ENCODE assay signal across 20 cellular contexts in the genomic region with DNA sequence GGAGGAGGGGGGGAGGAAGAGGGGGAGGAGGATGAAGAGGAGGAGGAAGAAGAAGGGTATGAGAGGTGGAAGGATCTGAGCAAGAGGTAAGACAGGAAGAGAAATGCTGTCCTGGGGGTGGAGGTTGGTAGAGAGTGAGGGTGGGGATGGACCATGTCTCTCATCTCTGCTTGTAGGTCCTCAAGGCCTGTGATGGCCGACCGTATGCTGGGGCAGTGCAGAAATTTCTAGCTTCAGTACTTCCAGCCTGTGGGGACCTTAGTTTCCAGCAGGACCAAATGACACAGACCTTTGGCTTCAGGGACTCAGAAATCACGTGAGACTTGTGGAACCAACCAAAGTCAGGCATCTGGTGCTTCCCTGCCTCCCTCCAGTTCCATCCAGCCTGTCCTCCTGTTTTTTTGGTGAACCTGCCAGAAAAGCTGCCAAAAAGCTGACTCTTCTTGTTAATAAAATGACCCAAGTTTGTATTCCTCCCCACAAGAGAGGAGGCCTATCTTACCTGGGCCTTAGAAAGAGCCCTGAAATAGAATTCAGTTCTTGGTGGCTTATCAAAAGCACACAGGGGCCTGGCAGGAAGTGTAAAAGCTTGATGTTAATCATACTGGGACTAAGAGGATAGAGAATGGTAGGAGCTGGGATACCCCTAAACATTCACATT. TPM values are rescaled to one million over a fixed set of nuclear protein-coding genes. Genes with fewer than 3 reads are reported as not detected.
A peak's percentile ranks its signal among the peaks of the same experiment; 100 is the strongest.
DNase-seq lines count a peak whose midpoint lies in the region; ATAC-seq and TF ChIP-seq lines count a peak whose summit lies in the region.
"Had no signal": no experiment of that assay in that cellular context is flagged by ENCODE, and none has a peak within 500 bp of the region (broad histone marks: within the 10 kb centered on the region; RNA-seq: fewer than 3 reads in every experiment).

No MANE protein-coding gene starts in this region.

- POLR2A ChIA-PET in activated CD4-positive, alpha-beta T cell treated with anti-CD3 and anti-CD28 coated beads, Interleukin-2, amount 10 ng/mL, durations not matched to agents 7 days and 5 days (lab: Charles Lee) = no interaction called here
- POLR2A ChIA-PET in HEK293 (lab: Yijun Ruan, JAX) = interaction anchor here (1.1 to 1.7 kb wide), 3 partner anchors 8 to 164 kb away, joined by 3 to 5 read pairs (median 4); a partner anchor contains a TSS

- no peak for TF ChIP-seq CTCF in HEK293 (tag by site-specific recombination; IDR thresholded peaks at IDR 0.05)
- no peak for TF ChIP-seq CTCF in osteoblast (IDR thresholded peaks at IDR 0.05; ENCODE audit: extremely low read depth, low read depth, low read length)

- peaks cover 3% of the 10 kb centered on the region for H3K9me3 Mint-ChIP-seq in activated CD4-positive, alpha-beta T cell treated with anti-CD3 and anti-CD28 coated beads, Interleukin-2, amount 10 ng/mL, durations not matched to agents 7 days and 5 days
- no peaks in the 10 kb centered on the region for H3K9me3 Mint-ChIP-seq in activated T-helper 17 cell treated with anti-CD3 and anti-CD28 coated beads, Interleukin-2, amount 50 U/mL, for 72 hours
- H3K9me3 Mint-ChIP-seq: HFFc6 had no signal

- DNase-seq in activated CD4-positive, alpha-beta T cell treated with anti-CD3 and anti-CD28 coated beads, Interleukin-2, amount 10 ng/mL, durations not matched to agents 7 days and 5 days = no peak
- no peak for DNase-seq in activated CD4-positive, alpha-beta T cell treated with anti-CD3 and anti-CD28 coated beads, Interleukin-2, amount 50 U/mL, for 4 hours
- DNase-seq in osteoblast (ENCODE audit: insufficient read length, low spot score, missing footprints) (peak; percentile 13), NCI-H1105 treated with DMSO at 0.1 percent for 48 hours (lab: John Stamatoyannopoulos, UW) (no peak), mucosa of gallbladder (ENCODE audit: low spot score) (no peak)
- no peak for DNase-seq in stimulated activated CD4-positive, alpha-beta T cell treated with anti-CD3 and anti-CD28 coated beads, Interleukin-2, amount 100 ng/mL, for 24 hours
- DNase-seq: activated CD4-positive, alpha-beta T cell treated with anti-CD3 and anti-CD28 coated beads, Interleukin-2, amount 50 U/mL, for 1 hour; colonic mucosa; DMS79; HFFc6; hypothalamus; mesendoderm; NCI-H146; NCI-H82; psoas muscle; stimulated activated CD8-positive, alpha-beta memory T cell treated with anti-CD3 and anti-CD28 coated beads, Interleukin-4, amount 100 ng/mL, for 48 hours had no signal

- H3K36me3 ChIP-seq in HEK293 (ENCODE audit: control insufficient read depth in 2 of 2, insufficient read depth in 1 of 2, low read length in 2 of 2) (peaks cover 0 to 19% of the 10 kb centered on the region in 2 experiments; a peak in 2 of 3 replicates), osteoblast (ENCODE audit: insufficient read depth, low read length) (peaks cover 8% of the 10 kb centered on the region)
- H3K36me3 ChIP-seq: colonic mucosa had no signal

- H4K20me1 ChIP-seq in osteoblast (ENCODE audit: insufficient read depth, low read length) = peaks cover 2% of the 10 kb centered on the region

- peaks cover 6% of the 10 kb centered on the region for H3K4me1 Mint-ChIP-seq in activated CD4-positive, alpha-beta T cell treated with anti-CD3 and anti-CD28 coated beads, Interleukin-2, amount 10 ng/mL, durations not matched to agents 7 days and 5 days
- no peaks in the 10 kb centered on the region for H3K4me1 Mint-ChIP-seq in activated T-helper 17 cell treated with anti-CD3 and anti-CD28 coated beads, Interleukin-2, amount 50 U/mL, for 72 hours

- H3K27ac ChIP-seq in HEK293 (ENCODE audit: extremely low read depth, low read depth, low read length) = no peak overlapping the region
- no peak overlapping the region for H3K27ac ChIP-seq in osteoblast (ENCODE audit: low read depth, low read length)
- H3K27ac ChIP-seq: BLaER1 treated with 17β-estradiol and CSF1 and Interleukin-3, amounts not matched to agents 10 nM and 100 nM; colonic mucosa; psoas muscle had no signal

- no peaks in the 10 kb centered on the region for H3K9me3 ChIP-seq in HEK293 (ENCODE audit: control insufficient read depth, insufficient read depth, low read depth, low read length)
- no peaks in the 10 kb centered on the region for H3K9me3 ChIP-seq in osteoblast (ENCODE audit: low read depth, low read length)
- H3K9me3 ChIP-seq: colonic mucosa, psoas muscle had no signal

- peaks cover 3% of the 10 kb centered on the region for H3K36me3 Mint-ChIP-seq in activated CD4-positive, alpha-beta T cell treated with anti-CD3 and anti-CD28 coated beads, Interleukin-2, amount 10 ng/mL, durations not matched to agents 7 days and 5 days (ENCODE audit: low read depth)
- peaks cover 13% of the 10 kb centered on the region for H3K36me3 Mint-ChIP-seq in activated T-helper 17 cell treated with anti-CD3 and anti-CD28 coated beads, Interleukin-2, amount 50 U/mL, for 72 hours (ENCODE audit: low read depth)

- no peaks in the 10 kb centered on the region for H3K27me3 ChIP-seq in osteoblast (ENCODE audit: insufficient read depth, low read length)
- H3K27me3 ChIP-seq: BLaER1 treated with 17β-estradiol and CSF1 and Interleukin-3, amounts not matched to agents 10 nM and 100 nM; colonic mucosa had no signal

- H3K27ac Mint-ChIP-seq in activated CD4-positive, alpha-beta T cell treated with anti-CD3 and anti-CD28 coated beads, Interleukin-2, amount 10 ng/mL, durations not matched to agents 7 days and 5 days = peak overlapping the region; percentile 81
- peak overlapping the region; percentile 73 for H3K27ac Mint-ChIP-seq in activated T-helper 17 cell treated with anti-CD3 and anti-CD28 coated beads, Interleukin-2, amount 50 U/mL, for 72 hours

- no peak for ATAC-seq in activated T-helper 17 cell treated with anti-CD3 and anti-CD28 coated beads, Interleukin-2, amount 50 U/mL, for 72 hours (replicated peaks)
- ATAC-seq: psoas muscle had no signal

- H3K4me3 ChIP-seq in HEK293 (ENCODE audit: low read depth, low read length) (no peak overlapping the region), osteoblast (ENCODE audit: insufficient read depth, low read length) (no peak overlapping the region)
- H3K4me3 ChIP-seq: BLaER1 treated with 17β-estradiol and CSF1 and Interleukin-3, amounts not matched to agents 10 nM and 100 nM; colonic mucosa; psoas muscle; smooth muscle cell had no signal

- CTCF ChIA-PET in activated CD4-positive, alpha-beta T cell treated with anti-CD3 and anti-CD28 coated beads, Interleukin-2, amount 10 ng/mL, durations not matched to agents 7 days and 5 days (lab: Charles Lee) = interaction anchor here (0.6 to 1.6 kb wide), 2 partner anchors 9 to 67 kb away, joined by 3 read pairs; no protein-coding TSS in a partner anchor
- CTCF ChIA-PET in HEK293 (lab: Yijun Ruan, JAX) = interaction anchor here (0.6 to 0.8 kb wide), 2 partner anchors 27 to 1092 kb away, joined by 3 read pairs; no protein-coding TSS in a partner anchor

- H3K4me3 Mint-ChIP-seq in activated CD4-positive, alpha-beta T cell treated with anti-CD3 and anti-CD28 coated beads, Interleukin-2, amount 10 ng/mL, durations not matched to agents 7 days and 5 days = no peak overlapping the region
- no peak overlapping the region for H3K4me3 Mint-ChIP-seq in activated T-helper 17 cell treated with anti-CD3 and anti-CD28 coated beads, Interleukin-2, amount 50 U/mL, for 72 hours
- H3K4me3 Mint-ChIP-seq: HFFc6 had no signal

- no peaks in the 10 kb centered on the region for H3K27me3 Mint-ChIP-seq in activated CD4-positive, alpha-beta T cell treated with anti-CD3 and anti-CD28 coated beads, Interleukin-2, amount 10 ng/mL, durations not matched to agents 7 days and 5 days
- H3K27me3 Mint-ChIP-seq in activated T-helper 17 cell treated with anti-CD3 and anti-CD28 coated beads, Interleukin-2, amount 50 U/mL, for 72 hours = no peaks in the 10 kb centered on the region

- H3K4me1 ChIP-seq in HEK293 (ENCODE audit: control insufficient read depth, insufficient read depth, low read length) (no peaks in the 10 kb centered on the region), osteoblast (ENCODE audit: insufficient read depth, low read length) (no peaks in the 10 kb centered on the region)
- H3K4me1 ChIP-seq: colonic mucosa, psoas muscle had no signal

- H3K79me2 ChIP-seq in osteoblast (ENCODE audit: insufficient read depth, low read length) = peaks cover 9% of the 10 kb centered on the region

- H3K4me2 ChIP-seq in osteoblast (ENCODE audit: insufficient read depth, low read length) = no peak overlapping the region
- H3K4me2 ChIP-seq: smooth muscle cell had no signal

- H2AFZ ChIP-seq in osteoblast (ENCODE audit: low read length) = no peak overlapping the region

RNA-seq across cellular contexts. Expression of a gene that starts 2.5 kb away (rescaled TPM):
- 1 to 10 TPM; 3.0 to 4.2 TPM for total RNA-seq in activated CD4-positive, alpha-beta T cell treated with anti-CD3 and anti-CD28 coated beads, Interleukin-2, amount 10 ng/mL, durations not matched to agents 7 days and 5 days
- 1 to 10 TPM; 6.5 to 6.9 TPM for total RNA-seq in activated T-helper 17 cell treated with anti-CD3 and anti-CD28 coated beads, Interleukin-2, amount 50 U/mL, for 72 hours
- total RNA-seq in osteoblast = 7.2 and 8.3 TPM in 2 replicates
- total RNA-seq in mucosa of gallbladder = 179 TPM

RNA-seq across cellular contexts. Expression of a gene that starts 7.4 kb away (rescaled TPM):
- total RNA-seq in activated CD4-positive, alpha-beta T cell treated with anti-CD3 and anti-CD28 coated beads, Interleukin-2, amount 10 ng/mL, durations not matched to agents 7 days and 5 days = 10 to 100 TPM; 20.4 to 21.8 TPM
- total RNA-seq in activated T-helper 17 cell treated with anti-CD3 and anti-CD28 coated beads, Interleukin-2, amount 50 U/mL, for 72 hours = 10 to 100 TPM; 14.9 to 16.9 TPM
- total RNA-seq in osteoblast (16.8 and 18.1 TPM in 2 replicates), mucosa of gallbladder (27.6 TPM)

RNA-seq across cellular contexts. Expression of a gene that starts 20.4 kb away (rescaled TPM):
- total RNA-seq in activated CD4-positive, alpha-beta T cell treated with anti-CD3 and anti-CD28 coated beads, Interleukin-2, amount 10 ng/mL, durations not matched to agents 7 days and 5 days = 100 to 1,000 TPM in 1 of 2 experiments, 10 to 100 TPM in 1; 88.0 to 101 TPM
- total RNA-seq in activated T-helper 17 cell treated with anti-CD3 and anti-CD28 coated beads, Interleukin-2, amount 50 U/mL, for 72 hours = 10 to 100 TPM; 86.5 to 92.9 TPM
- total RNA-seq in osteoblast = 42.0 and 46.0 TPM in 2 replicates
- 81.3 TPM for total RNA-seq in mucosa of gallbladder

RNA-seq across cellular contexts. Expression of a gene that starts 20.6 kb away (rescaled TPM):
- total RNA-seq in activated CD4-positive, alpha-beta T cell treated with anti-CD3 and anti-CD28 coated beads, Interleukin-2, amount 10 ng/mL, durations not matched to agents 7 days and 5 days = 10 to 100 TPM; 65.2 to 72.3 TPM
- 10 to 100 TPM; 50.3 to 63.6 TPM for total RNA-seq in activated T-helper 17 cell treated with anti-CD3 and anti-CD28 coated beads, Interleukin-2, amount 50 U/mL, for 72 hours
- 86.5 and 95.8 TPM in 2 replicates for total RNA-seq in osteoblast
- 52.1 TPM for total RNA-seq in mucosa of gallbladder

RNA-seq across cellular contexts. Expression of a gene that starts 33.5 kb away (rescaled TPM):
- total RNA-seq in activated CD4-positive, alpha-beta T cell treated with anti-CD3 and anti-CD28 coated beads, Interleukin-2, amount 10 ng/mL, durations not matched to agents 7 days and 5 days = under 1 TPM in 1 of 2 experiments, not detected in 1; 0.37 TPM
- 1 to 10 TPM in 1 of 2 donors, not detected in 1; 1.5 TPM for total RNA-seq in activated T-helper 17 cell treated with anti-CD3 and anti-CD28 coated beads, Interleukin-2, amount 50 U/mL, for 72 hours
- total RNA-seq in osteoblast (16.5 and 26.8 TPM in 2 replicates), mucosa of gallbladder (476 TPM)
- total RNA-seq: smooth muscle cell had no signal

Comparison
In these comparisons a context has a peak if more than half of its experiments do, and no peak if none do; other contexts are left out.
1. RNA of a gene that starts 2.5 kb away (total RNA-seq): 179 TPM in mucosa of gallbladder (single experiment); 7.2 to 8.3 TPM in osteoblast, 6.5 to 6.9 TPM in activated T-helper 17 cell treated with anti-CD3 and anti-CD28 coated beads, Interleukin-2, amount 50 U/mL, for 72 hours and 3.0 to 4.2 TPM in activated CD4-positive, alpha-beta T cell treated with anti-CD3 and anti-CD28 coated beads, Interleukin-2, amount 10 ng/mL, durations not matched to agents 7 days and 5 days; every median in the first group is over 10 times any median in the second.